1 cellular context compared by ENCODE assay signal in genomic region chr12:95515197-95515596, GRCh38.
TF ChIP-seq lines count a peak whose summit lies in the region.

No MANE protein-coding gene starts in this region.

TF ChIP-seq in K562, 482 proteins besides CTCF, POLR2A, EP300 and RAD21:
- no peak for TF ChIP-seq ZNF655 (CRISPR knock-in tag; IDR thresholded peaks at IDR 0.05)
- TF ChIP-seq HDAC3 (IDR thresholded peaks at IDR 0.05; ENCODE audit: borderline replicate concordance, partially characterized antibody): no peak
- TF ChIP-seq ATF2 (CRISPR knock-in tag; IDR thresholded peaks at IDR 0.05): no peak
- TF ChIP-seq GMEB1 (CRISPR knock-in tag; IDR thresholded peaks at IDR 0.05): no peak
- no peak for TF ChIP-seq HMG20B (CRISPR knock-in tag; IDR thresholded peaks at IDR 0.05)
- TF ChIP-seq CTBP1 (IDR thresholded peaks at IDR 0.05; ENCODE audit: borderline replicate concordance): no peak
- no peak for TF ChIP-seq NELFE (IDR thresholded peaks at IDR 0.05; ENCODE audit: insufficient read depth, insufficient read length)
- no peak for TF ChIP-seq PHF8 (IDR thresholded peaks at IDR 0.05; ENCODE audit: borderline replicate concordance, low read length)
- no peak for TF ChIP-seq DLX4 (CRISPR knock-in tag; IDR thresholded peaks at IDR 0.05)
- no peak for TF ChIP-seq ZNF830 (CRISPR knock-in tag; IDR thresholded peaks at IDR 0.05)
- no peak for TF ChIP-seq PKNOX1 (IDR thresholded peaks at IDR 0.05)
- no peak for TF ChIP-seq GTF2A2 (tag; IDR thresholded peaks at IDR 0.05)
- no peak for TF ChIP-seq ZNF12 (CRISPR knock-in tag; IDR thresholded peaks at IDR 0.05)
- TF ChIP-seq HNRNPK (IDR thresholded peaks at IDR 0.05; ENCODE audit: low read depth, low read length, poor library complexity, severe bottlenecking): no peak
- TF ChIP-seq ZNF224 (CRISPR knock-in tag; IDR thresholded peaks at IDR 0.05): no peak
